In the genomic region with DNA sequence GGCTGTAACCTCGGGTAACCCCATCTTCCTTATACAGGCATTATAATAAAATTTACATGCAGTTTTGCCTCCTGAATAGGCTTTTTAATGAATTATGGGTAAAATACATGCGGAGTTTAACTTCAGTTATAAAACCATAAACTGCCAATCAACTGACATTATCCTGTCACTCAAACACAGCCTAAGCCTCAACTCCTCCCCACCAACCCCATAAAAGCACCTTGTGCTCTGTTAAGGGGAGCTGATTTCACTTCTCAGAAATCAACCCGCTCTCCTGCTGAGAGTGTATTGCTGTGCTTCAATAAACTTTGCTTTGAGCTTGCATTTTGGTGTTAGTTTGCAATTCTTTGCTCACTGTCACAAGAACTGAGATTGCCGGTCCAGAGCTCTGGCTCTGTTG, we compare ENCODE assay signal across 26 cellular contexts.
"Had no signal": no experiment of that assay in that cellular context is flagged by ENCODE, and none has a peak within 500 bp of the region (broad histone marks: within the 10 kb centered on the region; RNA-seq: fewer than 3 reads in every experiment).

No MANE protein-coding gene starts in this region.

- H3K9me3 Mint-ChIP-seq: nephron had no signal

- H3K4me3 Mint-ChIP-seq: natural killer cell; nephron; neural crest cell; stimulated activated effector memory CD8-positive, alpha-beta T cell treated with anti-CD3 and anti-CD28 coated beads, Interleukin-12 subunit alpha, Interleukin-12 subunit beta, amount 100 ng/mL, for 72 hours; stimulated activated naive B cell treated with anti-CD40 and anti-IgM and Interleukin-4, amounts not matched to agents 10 μg/mL and 1 μg/mL and 100 μg/mL, for 72 hours; stimulated activated naive CD8-positive, alpha-beta T cell treated with anti-CD3 and anti-CD28 coated beads, Interleukin-15, Interleukin-2, amounts not matched to agents 100 ng/mL and 50 ng/mL, for 24 hours had no signal

- H3K27me3 ChIP-seq: neutrophil, pancreas, right lobe of liver, sigmoid colon, stomach, thyroid gland, tibial nerve, upper lobe of left lung, vagina had no signal

- H3K4me1 ChIP-seq: pancreas, prostate gland, right lobe of liver, stomach, thyroid gland, tibial nerve, upper lobe of left lung, vagina had no signal

- H3K27ac ChIP-seq: neutrophil, pancreas, prostate gland, right lobe of liver, sigmoid colon, stomach, thoracic aorta, thyroid gland, tibial nerve, upper lobe of left lung, vagina had no signal

- DNase-seq: natural killer cell; nucleus accumbens; pancreas; right cardiac atrium; right lobe of liver; sigmoid colon; small intestine; stimulated activated CD4-positive, alpha-beta T cell treated with anti-CD3 and anti-CD28 coated beads, Interleukin-15, amount 100 ng/mL, for 24 hours; stimulated activated CD4-positive, alpha-beta T cell treated with anti-CD3 and anti-CD28 coated beads, Interleukin-2, amount 100 ng/mL, for 24 hours; stimulated activated CD4-positive, alpha-beta T cell treated with anti-CD3 and anti-CD28 coated beads, Interleukin-2, amount 100 ng/mL, for 48 hours; stimulated activated CD4-positive, alpha-beta T cell treated with anti-CD3 and anti-CD28 coated beads, Interleukin-4, amount 100 ng/mL, for 24 hours; stimulated activated naive B cell treated with anti-CD40 and anti-IgM and Interleukin-4, amounts not matched to agents 10 μg/mL and 1 μg/mL and 100 μg/mL, for 72 hours; stimulated activated naive CD4-positive, alpha-beta T cell treated with Interleukin-2 at 50 U/mL for 16 hours; stomach; thyroid gland; trophoblast cell; upper lobe of left lung had no signal

- H3K27ac Mint-ChIP-seq: natural killer cell; nephron; stimulated activated effector memory CD8-positive, alpha-beta T cell treated with anti-CD3 and anti-CD28 coated beads, Interleukin-12 subunit alpha, Interleukin-12 subunit beta, amount 100 ng/mL, for 72 hours; stimulated activated naive B cell treated with anti-CD40 and anti-IgM and Interleukin-4, amounts not matched to agents 10 μg/mL and 1 μg/mL and 100 μg/mL, for 72 hours; stimulated activated naive CD8-positive, alpha-beta T cell treated with anti-CD3 and anti-CD28 coated beads, Interleukin-15, Interleukin-2, amounts not matched to agents 100 ng/mL and 50 ng/mL, for 24 hours had no signal

- H3K36me3 ChIP-seq: neutrophil, pancreas, prostate gland, right lobe of liver, sigmoid colon, stomach, thoracic aorta, thyroid gland, tibial nerve, upper lobe of left lung, vagina had no signal

- H3K36me3 Mint-ChIP-seq: natural killer cell; stimulated activated effector memory CD8-positive, alpha-beta T cell treated with anti-CD3 and anti-CD28 coated beads, Interleukin-12 subunit alpha, Interleukin-12 subunit beta, amount 100 ng/mL, for 72 hours had no signal

- H3K27me3 Mint-ChIP-seq: stimulated activated naive B cell treated with anti-CD40 and anti-IgM and Interleukin-4, amounts not matched to agents 10 μg/mL and 1 μg/mL and 100 μg/mL, for 72 hours; stimulated activated naive CD8-positive, alpha-beta T cell treated with anti-CD3 and anti-CD28 coated beads, Interleukin-15, Interleukin-2, amounts not matched to agents 100 ng/mL and 50 ng/mL, for 24 hours had no signal

- H3K9me3 ChIP-seq: neutrophil, pancreas, prostate gland, right lobe of liver, stomach, thoracic aorta, thyroid gland, tibial nerve, vagina had no signal

- H3K4me3 ChIP-seq: pancreas, prostate gland, right lobe of liver, sigmoid colon, stomach, thoracic aorta, thyroid gland, tibial nerve, upper lobe of left lung, vagina had no signal

- H3K4me1 Mint-ChIP-seq: natural killer cell; nephron; neural crest cell; stimulated activated effector memory CD8-positive, alpha-beta T cell treated with anti-CD3 and anti-CD28 coated beads, Interleukin-12 subunit alpha, Interleukin-12 subunit beta, amount 100 ng/mL, for 72 hours; stimulated activated naive B cell treated with anti-CD40 and anti-IgM and Interleukin-4, amounts not matched to agents 10 μg/mL and 1 μg/mL and 100 μg/mL, for 72 hours had no signal

- ATAC-seq: natural killer cell; pancreas; right cardiac atrium; right lobe of liver; stimulated activated effector memory CD8-positive, alpha-beta T cell treated with anti-CD3 and anti-CD28 coated beads, Interleukin-12 subunit alpha, Interleukin-12 subunit beta, amount 100 ng/mL, for 72 hours; stimulated activated naive B cell treated with anti-CD40 and anti-IgM and Interleukin-4, amounts not matched to agents 10 μg/mL and 1 μg/mL and 100 μg/mL, for 72 hours had no signal
